Comparison of ENCODE assay signal across 11 cellular contexts in the genomic region with DNA sequence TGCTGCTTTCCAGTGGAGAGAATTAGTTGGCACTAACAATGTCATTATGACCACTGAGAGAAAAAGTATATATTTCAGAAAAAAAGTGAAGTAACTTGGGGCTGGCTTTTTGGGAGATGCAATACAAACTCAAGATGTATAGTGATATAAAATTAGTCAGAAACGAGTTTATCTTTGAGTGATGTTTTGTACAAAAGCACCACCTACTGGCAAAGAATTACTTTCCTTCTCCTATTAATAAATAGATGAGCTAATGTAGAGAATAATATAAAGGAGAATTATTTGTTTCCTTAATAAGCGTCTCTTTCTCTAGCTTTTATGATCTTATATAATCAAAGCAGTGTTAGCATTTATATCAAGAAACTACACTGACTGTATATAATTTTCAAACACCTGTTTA.
A peak's percentile ranks its signal among the peaks of the same experiment; 100 is the strongest.
DNase-seq lines count a peak whose midpoint lies in the region; ATAC-seq, FAIRE-seq and TF ChIP-seq lines count a peak whose summit lies in the region.
"Had no signal": no experiment of that assay in that cellular context is flagged by ENCODE, and none has a peak within 500 bp of the region (broad histone marks: within the 10 kb centered on the region; RNA-seq: fewer than 3 reads in every experiment).

No MANE protein-coding gene starts in this region.

- dilution Hi-C loops in IMR-90 (cut with HindIII; ENCODE audit: low sequenced_read_pairs, unreplicated experiment), result no loop called here

- H3K4me3 Mint-ChIP-seq in Caco-2 (ENCODE audit: unreplicated experiment), result no peak overlapping the region
- no peak overlapping the region for H3K4me3 Mint-ChIP-seq in CD8-positive, alpha-beta T cell

- H3K4me3 ChIP-seq in Caco-2 (ENCODE audit: low read depth, low read length) (no peak overlapping the region), IMR-90 (ENCODE audit: insufficient read depth, low read depth, low read length) (no peak overlapping the region), K562 (no peak overlapping the region), esophagus squamous epithelium (no peak overlapping the region)
- H3K4me3 ChIP-seq in CD8-positive, alpha-beta T cell (ENCODE audit: low read depth, low read length), result no peak overlapping the region

- no peak overlapping the region for H3K9ac ChIP-seq in IMR-90 (ENCODE audit: low read depth, low read length)
- H3K9ac ChIP-seq in K562 (ENCODE audit: insufficient read depth in 1 of 2, low read depth in 2 of 2, low read length in 2 of 2), result no peak overlapping the region

- H3K9me3 Mint-ChIP-seq in Caco-2 (ENCODE audit: unreplicated experiment), result no peaks in the 10 kb centered on the region
- H3K9me3 Mint-ChIP-seq in CD8-positive, alpha-beta T cell, result no peaks in the 10 kb centered on the region

- H3K36me3 ChIP-seq in Caco-2 (ENCODE audit: control insufficient read depth, insufficient read depth, low read length) (no peaks in the 10 kb centered on the region), IMR-90 (ENCODE audit: control insufficient read depth, insufficient read depth, low read length) (no peaks in the 10 kb centered on the region), K562 (ENCODE audit: control insufficient read depth, insufficient read depth, low read length) (peaks cover 51% of the 10 kb centered on the region; the same call in 2 of the 3 replicates), esophagus squamous epithelium (peaks cover 0 to 25% (median 0%) of the 10 kb centered on the region in 3 donors)
- H3K36me3 ChIP-seq in CD8-positive, alpha-beta T cell (ENCODE audit: insufficient read depth, low read length), result no peaks in the 10 kb centered on the region

- H4K5ac ChIP-seq in IMR-90 (ENCODE audit: low read depth, low read length), result no peak overlapping the region

- DNase-seq in Caco-2 (no peak), IMR-90 (peak; percentile 29), K562 (ENCODE audit: extremely low read depth in 1 of 4, low spot score in 3 of 4) (no peak), lung microvascular endothelial cell (ENCODE audit: low read depth in 2 of 2) (peak; percentile 32 to 35), NCI-H748 (lab: John Stamatoyannopoulos, UW; ENCODE audit: unreplicated experiment) (no peak), esophagus squamous epithelium (lab: John Stamatoyannopoulos, UW) (no peak)
- no peak for DNase-seq in CD8-positive, alpha-beta T cell
- DNase-seq: activated CD4-positive, alpha-beta T cell treated with anti-CD3 and anti-CD28 coated beads for 1 hour; amniotic stem cell; NCI-H446 treated with DMSO at 0.1 percent for 48 hours had no signal

- TF ChIP-seq EP300 in K562 (IDR thresholded peaks at IDR 0.05; ENCODE audit: low read length), result no peak

- H2BK15ac ChIP-seq in IMR-90 (ENCODE audit: low read depth, low read length), result no peak overlapping the region

- H3K4me1 ChIP-seq in Caco-2, result no peaks in the 10 kb centered on the region
- H3K4me1 ChIP-seq in IMR-90 (ENCODE audit: control insufficient read depth, insufficient read depth, low read length), result no peaks in the 10 kb centered on the region
- H3K4me1 ChIP-seq in K562 (replicated peaks in 1 of 2; ENCODE audit: control insufficient read depth in 2 of 2, insufficient read depth in 2 of 2, low read length in 2 of 2), result no peaks in the 10 kb centered on the region
- no peaks in the 10 kb centered on the region for H3K4me1 ChIP-seq in CD8-positive, alpha-beta T cell (ENCODE audit: insufficient read depth, low read length)
- H3K4me1 ChIP-seq in esophagus squamous epithelium, result no peaks in the 10 kb centered on the region

- H3K79me2 ChIP-seq in K562 (ENCODE audit: control insufficient read depth, insufficient read depth, low read length), result no peaks in the 10 kb centered on the region

- no peak overlapping the region for H2AK9ac ChIP-seq in IMR-90 (replicated peaks; ENCODE audit: low read depth, low read length, poor library complexity)

- no peak for FAIRE-seq in K562 (lab: Jason Lieb, UNC)

- H4K20me1 ChIP-seq in IMR-90 (ENCODE audit: insufficient read depth, low read length), result no peaks in the 10 kb centered on the region
- no peaks in the 10 kb centered on the region for H4K20me1 ChIP-seq in K562 (replicated peaks; ENCODE audit: control insufficient read depth, insufficient read depth, low read length)

- peak; percentile 51 for TF ChIP-seq RAD21 in IMR-90 (IDR thresholded peaks at IDR 0.05; ENCODE audit: low read length)
- TF ChIP-seq RAD21 in K562 (CRISPR knock-in tag; conservative IDR thresholded peaks at IDR 0.05 in 1 of 2, IDR thresholded peaks at IDR 0.05 in 1 of 2), result peak; percentile 11 to 21; a peak in 2 of 4 replicates

- ATAC-seq in IMR-90 (ENCODE audit: low read depth) (no peak), K562 (no peak), HG03039 (IDR thresholded peaks at IDR 0.05; ENCODE audit: unreplicated experiment) (no peak)
- ATAC-seq in CD8-positive, alpha-beta T cell, result no peak

- H2AFZ ChIP-seq in IMR-90 (replicated peaks; ENCODE audit: low read length, poor library complexity) (no peak overlapping the region), K562 (ENCODE audit: low read depth, low read length) (no peak overlapping the region)

- intact Hi-C loops in Caco-2 (cut with micrococcal nuclease; ENCODE audit: unreplicated experiment) (loop anchor here (1.0 to 10.0 kb wide), 2 partner anchors 361 to 943 kb away; no protein-coding TSS in a partner anchor), IMR-90 (cut with micrococcal nuclease) (loop anchor here (1.0 to 10.0 kb wide), 2 partner anchors 943 to 1299 kb away; no protein-coding TSS in a partner anchor), K562 (cut with micrococcal nuclease) (loop anchor here (10.0 kb wide), 1 partner anchor 211 kb away; no protein-coding TSS in a partner anchor), esophagus squamous epithelium (cut with DNase I) (no loop called here)
- intact Hi-C loops in CD8-positive, alpha-beta T cell (cut with DNase I, micrococcal nuclease), result no loop called here

- BruUV-seq in Caco-2 (replicated peaks; lab: Mats Ljungman, UMichigan), result no TSS peak
- BruUV-seq in IMR-90 (replicated peaks; lab: Mats Ljungman, UMichigan), result no TSS peak
- no TSS peak for BruUV-seq in K562 (replicated peaks; lab: Mats Ljungman, UMichigan)

- in situ Hi-C loops in IMR-90 (cut with MboI; ENCODE audit: low sequenced_read_pairs) (loop anchor here (5.0 kb wide), 1 partner anchor 1543 kb away; no protein-coding TSS in a partner anchor), K562 (cut with MboI) (loop anchor here (25.0 kb wide), 1 partner anchor 1538 kb away; no protein-coding TSS in a partner anchor)

- H3K4me1 Mint-ChIP-seq in Caco-2 (ENCODE audit: low read depth, unreplicated experiment), result no peaks in the 10 kb centered on the region
- H3K4me1 Mint-ChIP-seq in CD8-positive, alpha-beta T cell (ENCODE audit: low read depth), result no peaks in the 10 kb centered on the region

- H3K27ac ChIP-seq in IMR-90 (ENCODE audit: insufficient read depth, low read length) (no peak overlapping the region), K562 (ENCODE audit: extremely low read depth, low read depth, low read length) (no peak overlapping the region), esophagus squamous epithelium (no peak overlapping the region)
- H3K27ac ChIP-seq in CD8-positive, alpha-beta T cell (ENCODE audit: low read depth, low read length), result no peak overlapping the region

- H3K9me3 ChIP-seq in Caco-2 (no peaks in the 10 kb centered on the region), IMR-90 (ENCODE audit: control insufficient read depth, insufficient read depth, low read length) (no peaks in the 10 kb centered on the region), K562 (replicated peaks; ENCODE audit: control insufficient read depth, insufficient read depth, low read depth, low read length) (no peaks in the 10 kb centered on the region), esophagus squamous epithelium (no peaks in the 10 kb centered on the region)
- H3K9me3 ChIP-seq in CD8-positive, alpha-beta T cell (ENCODE audit: low read length), result no peaks in the 10 kb centered on the region

- no peak overlapping the region for H3K27ac Mint-ChIP-seq in Caco-2 (ENCODE audit: unreplicated experiment)
- H3K27ac Mint-ChIP-seq in CD8-positive, alpha-beta T cell, result no peak overlapping the region

- no peak overlapping the region for H3K56ac ChIP-seq in IMR-90 (ENCODE audit: extremely low read depth, insufficient read depth, low read length)

- no peak overlapping the region for H4K91ac ChIP-seq in IMR-90 (ENCODE audit: insufficient read depth, low read depth, low read length)

- CTCF ChIA-PET in Caco-2 (lab: Charles Lee), result interaction anchor here (0.6 to 1.2 kb wide), 3 partner anchors 8 to 943 kb away, joined by 4 to 38 read pairs (median 5); no protein-coding TSS in a partner anchor
- CTCF ChIA-PET in IMR-90 (lab: Yijun Ruan, JAX), result interaction anchor here (0.6 to 1.4 kb wide), 3 partner anchors 21 to 1541 kb away, joined by 3 to 9 read pairs (median 4); no protein-coding TSS in a partner anchor
- CTCF ChIA-PET in K562 (lab: Yijun Ruan, JAX; ENCODE audit: low intra/inter-chr PET ratio), result interaction anchor here (0.6 kb wide), 1 partner anchor 891 kb away, joined by 3 read pairs; no protein-coding TSS in a partner anchor
- CTCF ChIA-PET in CD8-positive, alpha-beta T cell (lab: Charles Lee), result interaction anchor here (1.2 kb wide), 1 partner anchor 1541 kb away, joined by 3 read pairs; no protein-coding TSS in a partner anchor

- no CpG with 5 or more reads among the region's 2 CpGs for WGBS in IMR-90 (ENCODE audit: extremely low coverage in 2 of 2, insufficient read length in 1 of 2), 2 experiments
- 54% methylated on average over 2 of the region's 2 CpGs for WGBS in K562 (ENCODE audit: insufficient coverage, low coverage, missing lambda C conversion rate)
- WGBS in esophagus squamous epithelium, 2 donors, result 23 to 29% methylated on average over 2 of the region's 2 CpGs

- H2BK5ac ChIP-seq in IMR-90 (ENCODE audit: low read depth, low read length, poor library complexity, severe bottlenecking), result no peak overlapping the region

- no peak for TF ChIP-seq POLR2A in IMR-90 (IDR thresholded peaks at IDR 0.05; ENCODE audit: low read depth, low read length)
- no peak for TF ChIP-seq POLR2A in K562 (conservative IDR thresholded peaks at IDR 0.05)
- no peak for TF ChIP-seq POLR2A in esophagus squamous epithelium (IDR thresholded peaks at IDR 0.05)

- peak; percentile 19 to 25 for TF ChIP-seq CTCF in Caco-2 (IDR thresholded peaks at IDR 0.05; ENCODE audit: insufficient read depth in 1 of 2, low read depth in 1 of 2, low read length in 1 of 2, severe bottlenecking in 1 of 2, unreplicated experiment in 1 of 2)
- TF ChIP-seq CTCF in IMR-90 (conservative IDR thresholded peaks at IDR 0.05; ENCODE audit: low read depth, low read length), result peak; percentile 52
- TF ChIP-seq CTCF in K562 (IDR thresholded peaks at IDR 0.05 in 2 of 3, conservative IDR thresholded peaks at IDR 0.05 in 1 of 3; ENCODE audit: insufficient read depth in 2 of 3, low read depth in 1 of 3, low read length in 3 of 3), result peak in 1 of 3 experiments; percentile 33; a peak in 1 of 6 replicates
- no peak for TF ChIP-seq CTCF in CD8-positive, alpha-beta T cell (IDR thresholded peaks at IDR 0.05)
- peak in 3 of 6 experiments; percentile 6 to 43 (median 22) for TF ChIP-seq CTCF in esophagus squamous epithelium (IDR thresholded peaks at IDR 0.05)

- no peaks in the 10 kb centered on the region for H3K27me3 ChIP-seq in Caco-2 (replicated peaks; ENCODE audit: control insufficient read depth, insufficient read depth, low read length)
- H3K27me3 ChIP-seq in IMR-90 (ENCODE audit: control insufficient read depth, insufficient read depth, low read length), result no peaks in the 10 kb centered on the region
- H3K27me3 ChIP-seq in K562 (ENCODE audit: control insufficient read depth in 2 of 2, insufficient read depth in 2 of 2, low read length in 2 of 2), result no peaks in the 10 kb centered on the region
- no peaks in the 10 kb centered on the region for H3K27me3 ChIP-seq in CD8-positive, alpha-beta T cell (ENCODE audit: insufficient read depth, low read length)
- H3K27me3 ChIP-seq in esophagus squamous epithelium, result no peaks in the 10 kb centered on the region

- POLR2A ChIA-PET in Caco-2 (lab: Charles Lee), result interaction anchor here (0.6 kb wide), 1 partner anchor 22 kb away, joined by 8 read pairs; no protein-coding TSS in a partner anchor
- POLR2A ChIA-PET in IMR-90 (lab: Charles Lee; ENCODE audit: unreplicated experiment), result no interaction called here
- POLR2A ChIA-PET in K562 (lab: Yijun Ruan, JAX), result no interaction called here
- POLR2A ChIA-PET in CD8-positive, alpha-beta T cell (lab: Charles Lee), result no interaction called here

- H3K4me2 ChIP-seq in IMR-90 (ENCODE audit: low read depth, low read length), result no peak overlapping the region
- H3K4me2 ChIP-seq in K562 (ENCODE audit: insufficient read depth, low read length), result no peak overlapping the region

- H3K79me1 ChIP-seq in IMR-90 (ENCODE audit: low read depth in 1 of 2, low read length in 2 of 2), result no peaks in the 10 kb centered on the region

- no peak overlapping the region for H2AK5ac ChIP-seq in IMR-90 (ENCODE audit: low read depth, low read length)

- peaks cover 5% of the 10 kb centered on the region for H3K27me3 Mint-ChIP-seq in Caco-2 (ENCODE audit: insufficient read depth, unreplicated experiment)
- H3K27me3 Mint-ChIP-seq in CD8-positive, alpha-beta T cell (ENCODE audit: low read depth), result peaks cover 22% of the 10 kb centered on the region

- no peaks in the 10 kb centered on the region for H3K9me1 ChIP-seq in IMR-90 (ENCODE audit: insufficient read depth, low read length)
- H3K9me1 ChIP-seq in K562 (ENCODE audit: control insufficient read depth, insufficient read depth, low read length), result no peaks in the 10 kb centered on the region

- no peak overlapping the region for H3K14ac ChIP-seq in IMR-90 (replicated peaks; ENCODE audit: low read depth, low read length)

- H3K23ac ChIP-seq in IMR-90 (ENCODE audit: low read depth, low read length), result no peak overlapping the region

- H4K8ac ChIP-seq in IMR-90 (ENCODE audit: low read depth in 2 of 2, low read length in 2 of 2), result no peak overlapping the region

- no peak overlapping the region for H3K4ac ChIP-seq in IMR-90 (ENCODE audit: low read depth, low read length)

- no peak overlapping the region for H2BK120ac ChIP-seq in IMR-90 (ENCODE audit: low read depth, low read length)

- no peak overlapping the region for H2BK20ac ChIP-seq in IMR-90 (ENCODE audit: low read depth, low read length)

- no peak overlapping the region for H3K18ac ChIP-seq in IMR-90 (ENCODE audit: low read depth, low read length)

- no peaks in the 10 kb centered on the region for H3K36me3 Mint-ChIP-seq in Caco-2 (ENCODE audit: insufficient read depth, unreplicated experiment)
- H3K36me3 Mint-ChIP-seq in CD8-positive, alpha-beta T cell, result no peaks in the 10 kb centered on the region

Comparison
In these comparisons a context has a peak if more than half of its experiments do, and no peak if none do; other contexts are left out.
1. DNase-seq: peak in IMR-90 (single experiment) and lung microvascular endothelial cell (2 of 2); none in Caco-2 (0 of 2), K562 (0 of 4), CD8-positive, alpha-beta T cell (0 of 7), NCI-H748 (single experiment) and esophagus squamous epithelium (single experiment).
2. intact Hi-C loops: an anchor here in Caco-2 (1.0 to 10.0 kb wide), IMR-90 (1.0 to 10.0 kb wide) and K562 (10.0 kb wide); none called in CD8-positive, alpha-beta T cell and esophagus squamous epithelium.